In the genomic region with DNA sequence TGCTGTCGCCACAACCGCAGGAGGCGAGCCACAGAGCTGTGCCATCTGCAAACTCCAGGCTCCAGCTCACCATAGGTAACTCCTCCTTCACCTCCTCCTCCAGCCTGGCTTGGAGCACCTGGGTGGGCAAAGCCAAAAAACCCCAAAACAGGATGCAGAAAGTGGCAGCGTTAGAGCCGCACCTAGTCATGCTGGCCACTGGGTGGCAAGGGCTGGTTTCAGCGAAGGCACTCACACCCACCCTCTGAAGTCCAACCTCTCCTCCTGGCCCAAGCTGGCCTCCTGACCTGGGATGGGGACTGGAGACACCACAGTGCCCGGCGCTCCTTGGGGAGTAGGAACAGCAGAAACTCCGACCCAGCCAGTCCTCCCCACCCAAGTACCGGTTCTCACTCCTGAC, we compare ENCODE assay signal across 18 cellular contexts.
"Had no signal": no experiment of that assay in that cellular context is flagged by ENCODE, and none has a peak within 500 bp of the region (broad histone marks: within the 10 kb centered on the region; RNA-seq: fewer than 3 reads in every experiment).

No MANE protein-coding gene starts in this region.

- H3K9me3 Mint-ChIP-seq: activated B cell treated with CpG ODN at 0.5 μM for 24 hours; activated CD4-positive, alpha-beta T cell treated with anti-CD3 and anti-CD28 coated beads, Interleukin-2, amount 10 ng/mL, durations not matched to agents 24 days and 14 days; activated naive CD4-positive, alpha-beta T cell treated with anti-CD3 and anti-CD28 coated beads, Interleukin-2, amount 50 U/mL, for 24 hours; natural killer cell treated with Interleukin-12 subunit alpha and Interleukin-12 subunit beta and Interleukin-15 and Interleukin-18, amount 100 ng/mL, for 72 hours; stimulated activated naive CD8-positive, alpha-beta T cell treated with anti-CD3 and anti-CD28 coated beads, Interleukin-15, amount 100 ng/mL, for 72 hours had no signal

- H3K36me3 ChIP-seq: adrenal gland, prostate gland had no signal

- H3K4me1 ChIP-seq: adrenal gland, prostate gland had no signal

- H3K27ac Mint-ChIP-seq: activated B cell treated with CpG ODN at 0.5 μM for 24 hours; activated CD4-positive, alpha-beta T cell treated with anti-CD3 and anti-CD28 coated beads, Interleukin-2, amount 10 ng/mL, durations not matched to agents 24 days and 14 days; activated CD8-positive, alpha-beta T cell treated with anti-CD3 and anti-CD28 coated beads, Interleukin-2, amount 10 ng/mL, durations not matched to agents 7 days and 5 days; activated naive CD4-positive, alpha-beta T cell treated with anti-CD3 and anti-CD28 coated beads, Interleukin-2, amount 50 U/mL, for 24 hours; natural killer cell treated with Interleukin-12 subunit alpha and Interleukin-12 subunit beta and Interleukin-15 and Interleukin-18, amount 100 ng/mL, for 72 hours; stimulated activated naive CD8-positive, alpha-beta T cell treated with anti-CD3 and anti-CD28 coated beads, Interleukin-15, amount 100 ng/mL, for 72 hours; T-helper 1 cell treated with Interleukin-12 subunit alpha and Interleukin-12 subunit beta and Interleukin-4 antibody, amounts not matched to agents 30 μg/mL and 1 μg/mL, for 36 hours had no signal

- H3K27me3 ChIP-seq: adrenal gland, dorsolateral prefrontal cortex had no signal

- FAIRE-seq: endometrium had no signal

- ATAC-seq: activated CD8-positive, alpha-beta T cell treated with anti-CD3 and anti-CD28 coated beads, Interleukin-2, amount 10 ng/mL, durations not matched to agents 7 days and 5 days; right cardiac atrium; stimulated activated naive CD8-positive, alpha-beta T cell treated with anti-CD3 and anti-CD28 coated beads, Interleukin-15, amount 100 ng/mL, for 72 hours had no signal

- H3K4me1 Mint-ChIP-seq: activated B cell treated with CpG ODN at 0.5 μM for 24 hours; activated CD4-positive, alpha-beta T cell treated with anti-CD3 and anti-CD28 coated beads, Interleukin-2, amount 10 ng/mL, durations not matched to agents 24 days and 14 days; activated naive CD4-positive, alpha-beta T cell treated with anti-CD3 and anti-CD28 coated beads, Interleukin-2, amount 50 U/mL, for 24 hours; stimulated activated naive CD8-positive, alpha-beta T cell treated with anti-CD3 and anti-CD28 coated beads, Interleukin-15, amount 100 ng/mL, for 72 hours had no signal

- H3K27ac ChIP-seq: adrenal gland, dorsolateral prefrontal cortex, prostate gland had no signal

- H3K4me3 Mint-ChIP-seq: activated B cell treated with CpG ODN at 0.5 μM for 24 hours; activated CD4-positive, alpha-beta T cell treated with anti-CD3 and anti-CD28 coated beads, Interleukin-2, amount 10 ng/mL, durations not matched to agents 24 days and 14 days; activated CD8-positive, alpha-beta T cell treated with anti-CD3 and anti-CD28 coated beads, Interleukin-2, amount 10 ng/mL, durations not matched to agents 7 days and 5 days; activated naive CD4-positive, alpha-beta T cell treated with anti-CD3 and anti-CD28 coated beads, Interleukin-2, amount 50 U/mL, for 24 hours; natural killer cell treated with Interleukin-12 subunit alpha and Interleukin-12 subunit beta and Interleukin-15 and Interleukin-18, amount 100 ng/mL, for 72 hours; stimulated activated naive CD8-positive, alpha-beta T cell treated with anti-CD3 and anti-CD28 coated beads, Interleukin-15, amount 100 ng/mL, for 72 hours; T-helper 1 cell treated with Interleukin-12 subunit alpha and Interleukin-12 subunit beta and Interleukin-4 antibody, amounts not matched to agents 30 μg/mL and 1 μg/mL, for 36 hours had no signal

- H3K36me3 Mint-ChIP-seq: activated naive CD4-positive, alpha-beta T cell treated with anti-CD3 and anti-CD28 coated beads, Interleukin-2, amount 50 U/mL, for 24 hours; natural killer cell treated with Interleukin-12 subunit alpha and Interleukin-12 subunit beta and Interleukin-15 and Interleukin-18, amount 100 ng/mL, for 72 hours had no signal

- DNase-seq: activated B cell treated with CpG ODN at 0.5 μM for 24 hours; activated CD4-positive, alpha-beta T cell treated with anti-CD3 and anti-CD28 coated beads, Interleukin-2, amount 10 ng/mL, durations not matched to agents 24 days and 14 days; activated CD8-positive, alpha-beta memory T cell treated with anti-CD3 and anti-CD28 coated beads, Interleukin-2, amount 50 U/mL, for 4 hours; activated CD8-positive, alpha-beta T cell treated with anti-CD3 and anti-CD28 coated beads, Interleukin-2, amount 10 ng/mL, durations not matched to agents 7 days and 5 days; activated effector memory CD4-positive, alpha-beta T cell treated with anti-CD3 and anti-CD28 coated beads, Interleukin-2, amount 50 U/mL, for 16 hours; activated T-cell treated with anti-CD3 and anti-CD28 coated beads, Interleukin-2, amount 50 U/mL, for 48 hours; adrenal gland; dorsolateral prefrontal cortex; hippocampal formation; mesenchymal stem cell; right cardiac atrium; stimulated activated naive CD8-positive, alpha-beta T cell treated with anti-CD3 and anti-CD28 coated beads, Interleukin-15, amount 100 ng/mL, for 72 hours had no signal

- H3K27me3 Mint-ChIP-seq: activated CD4-positive, alpha-beta T cell treated with anti-CD3 and anti-CD28 coated beads, Interleukin-2, amount 10 ng/mL, durations not matched to agents 24 days and 14 days; activated naive CD4-positive, alpha-beta T cell treated with anti-CD3 and anti-CD28 coated beads, Interleukin-2, amount 50 U/mL, for 24 hours; stimulated activated naive CD8-positive, alpha-beta T cell treated with anti-CD3 and anti-CD28 coated beads, Interleukin-15, amount 100 ng/mL, for 72 hours had no signal

- H3K9me3 ChIP-seq: adrenal gland, prostate gland had no signal

- H3K4me2 ChIP-seq: smooth muscle cell had no signal

- H3K4me3 ChIP-seq: adrenal gland, dorsolateral prefrontal cortex, prostate gland, smooth muscle cell had no signal
